ENCODE assay signal across 21 cellular contexts in genomic region chr15:73949496-73949895, GRCh38.
"Had no signal": no experiment of that assay in that cellular context is flagged by ENCODE, and none has a peak within 500 bp of the region (broad histone marks: within the 10 kb centered on the region; RNA-seq: fewer than 3 reads in every experiment).

No MANE protein-coding gene starts in this region.

- H3K9ac ChIP-seq: neural progenitor cell had no signal

- H3K4me2 ChIP-seq: neural progenitor cell had no signal

- H3K9me3 ChIP-seq: gastroesophageal sphincter, heart left ventricle, prostate gland, tibial nerve had no signal

- H2AFZ ChIP-seq: neural progenitor cell had no signal

- H3K27me3 ChIP-seq: brain microvascular endothelial cell, gastroesophageal sphincter, heart left ventricle, tibial nerve had no signal

- H3K27ac Mint-ChIP-seq: activated T-helper 1 cell treated with anti-CD3 and anti-CD28 coated beads, Interleukin-12 subunit alpha, Interleukin-12 subunit beta, Interleukin-2, Interleukin-4 antibody, amounts not matched to agents 30 ng/mL and 10 ng/mL and 1 ng/mL, durations not matched to agents 14 hours and 24 hours and 36 hours; endodermal cell had no signal

- H3K4me3 Mint-ChIP-seq: activated CD8-positive, alpha-beta T cell treated with anti-CD3 and anti-CD28 coated beads, Interleukin-2, amount 10 ng/mL, durations not matched to agents 7 days and 5 days; activated T-helper 1 cell treated with anti-CD3 and anti-CD28 coated beads, Interleukin-12 subunit alpha, Interleukin-12 subunit beta, Interleukin-2, Interleukin-4 antibody, amounts not matched to agents 30 ng/mL and 10 ng/mL and 1 ng/mL, durations not matched to agents 14 hours and 24 hours and 36 hours; central memory CD8-positive, alpha-beta T cell; endodermal cell; naive thymus-derived CD4-positive, alpha-beta T cell; neural progenitor cell had no signal

- H3K4me1 ChIP-seq: prostate gland had no signal

- H3K36me3 Mint-ChIP-seq: naive thymus-derived CD4-positive, alpha-beta T cell had no signal

- H3K4me3 ChIP-seq: gastroesophageal sphincter, heart left ventricle, lung, neural progenitor cell, prostate gland, tibial nerve had no signal

- ATAC-seq: activated CD8-positive, alpha-beta T cell treated with anti-CD3 and anti-CD28 coated beads, Interleukin-2, amount 10 ng/mL, durations not matched to agents 7 days and 5 days; gastroesophageal sphincter; heart left ventricle; naive thymus-derived CD4-positive, alpha-beta T cell; SK-N-SH treated with all-trans-retinoic acid at 6 μM for 48 hours; stimulated activated naive CD8-positive, alpha-beta T cell treated with anti-CD3 and anti-CD28 coated beads, Interleukin-15, Interleukin-2, amounts not matched to agents 100 U/mL and 50 U/mL, for 24 hours had no signal

- H3K27me3 Mint-ChIP-seq: central memory CD8-positive, alpha-beta T cell had no signal

- H3K27ac ChIP-seq: brain microvascular endothelial cell, epithelial cell of prostate, neural progenitor cell had no signal

- H3K9me3 Mint-ChIP-seq: activated T-helper 1 cell treated with anti-CD3 and anti-CD28 coated beads, Interleukin-12 subunit alpha, Interleukin-12 subunit beta, Interleukin-2, Interleukin-4 antibody, amounts not matched to agents 30 ng/mL and 10 ng/mL and 1 ng/mL, durations not matched to agents 14 hours and 24 hours and 36 hours; central memory CD8-positive, alpha-beta T cell; endodermal cell; naive thymus-derived CD4-positive, alpha-beta T cell; neural progenitor cell had no signal

- H3K36me3 ChIP-seq: neural progenitor cell, prostate gland had no signal

- DNase-seq: activated CD4-positive, alpha-beta T cell treated with anti-CD3 and anti-CD28 coated beads for 1 hour; activated CD4-positive, alpha-beta T cell treated with anti-CD3 and anti-CD28 coated beads, Interleukin-2, amount 50 U/mL, for 1 hour; activated CD8-positive, alpha-beta T cell treated with anti-CD3 and anti-CD28 coated beads, Interleukin-2, amount 10 ng/mL, durations not matched to agents 7 days and 5 days; amygdala; brain microvascular endothelial cell; cortex of kidney; endodermal cell; islet precursor cell; naive thymus-derived CD4-positive, alpha-beta T cell; stimulated activated CD4-positive, alpha-beta T cell treated with anti-CD3 and anti-CD28 coated beads, Interleukin-4, amount 100 ng/mL, for 4 hours; stimulated activated naive CD8-positive, alpha-beta T cell treated with anti-CD3 and anti-CD28 coated beads, Interleukin-15, Interleukin-2, amounts not matched to agents 100 U/mL and 50 U/mL, for 24 hours had no signal
